8 cellular contexts compared by ENCODE assay signal in the genomic region with DNA sequence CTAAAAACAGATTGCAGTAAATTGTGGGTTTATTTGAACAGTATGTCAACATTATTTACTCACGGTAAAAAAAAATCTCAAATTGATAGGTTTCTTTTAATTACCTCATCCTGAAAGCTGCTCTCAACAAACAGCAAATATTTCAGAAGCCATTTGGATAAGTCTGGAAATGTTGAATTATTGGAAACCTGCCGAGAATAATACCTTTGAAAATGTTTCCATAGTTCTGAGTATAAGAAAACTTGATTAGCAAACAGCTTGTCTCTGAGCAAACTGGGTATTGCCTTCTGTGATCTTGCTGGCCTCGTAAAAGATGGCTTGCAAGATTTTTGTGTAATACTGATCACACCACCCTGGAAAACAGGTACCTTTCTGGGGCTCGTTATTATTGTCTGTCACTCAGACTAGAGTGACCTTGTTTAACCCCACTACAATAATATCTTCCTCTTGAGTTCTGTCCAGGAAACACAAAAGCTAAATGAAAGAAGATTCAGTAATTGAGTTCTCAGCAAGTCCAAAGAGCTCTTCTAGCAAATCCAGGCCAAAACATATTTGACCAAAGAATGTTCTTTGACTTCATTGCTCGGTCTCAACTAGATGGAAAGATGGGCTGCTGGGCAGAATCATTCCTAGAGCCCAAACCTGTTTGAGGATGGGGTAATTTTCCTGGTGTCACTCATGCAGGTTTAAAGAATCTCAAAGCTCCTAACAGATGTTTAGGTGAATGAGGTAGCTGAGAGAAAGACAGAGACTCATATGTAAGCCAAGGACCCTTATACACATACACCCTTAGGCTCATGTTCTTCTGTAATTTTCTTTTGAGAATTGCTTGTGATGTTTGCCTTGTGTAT.
DNase-seq lines count a peak whose midpoint lies in the region; ATAC-seq and TF ChIP-seq lines count a peak whose summit lies in the region.

No MANE protein-coding gene starts in this region.

- TF ChIP-seq CTCF in cardiac fibroblast (IDR thresholded peaks at IDR 0.05; ENCODE audit: low read depth, low read length) = no peak

- ATAC-seq in naive thymus-derived CD4-positive, alpha-beta T cell = no peak
- ATAC-seq in GM18909 (IDR thresholded peaks at IDR 0.05; ENCODE audit: poor library complexity, unreplicated experiment) (no peak), HG03108 (IDR thresholded peaks at IDR 0.05; ENCODE audit: unreplicated experiment) (no peak)

- peaks cover 0 to 3% of the 10 kb centered on the region in 2 donors for H3K27me3 ChIP-seq in naive thymus-derived CD4-positive, alpha-beta T cell (ENCODE audit: control insufficient read depth in 2 of 2, insufficient read depth in 2 of 2, low read length in 2 of 2)

- H3K36me3 Mint-ChIP-seq in naive thymus-derived CD4-positive, alpha-beta T cell = no peaks in the 10 kb centered on the region

- H3K27me3 Mint-ChIP-seq in naive thymus-derived CD4-positive, alpha-beta T cell = peaks cover 6 to 31% (median 7%) of the 10 kb centered on the region in 5 donors

- H3K4me3 ChIP-seq in cardiac fibroblast (replicated peaks in 1 of 2; ENCODE audit: low read depth in 2 of 2, low read length in 2 of 2) = peak overlapping the region; percentile 49 to 56
- no peak overlapping the region for H3K4me3 ChIP-seq in naive thymus-derived CD4-positive, alpha-beta T cell (ENCODE audit: low read length)

- H3K36me3 ChIP-seq in naive thymus-derived CD4-positive, alpha-beta T cell (ENCODE audit: control insufficient read depth in 2 of 3, insufficient read depth in 3 of 3, low read length in 3 of 3) = no peaks in the 10 kb centered on the region

- peak overlapping the region in 7 of 9 donors; percentile 1 to 92 (median 88) for H3K27ac Mint-ChIP-seq in naive thymus-derived CD4-positive, alpha-beta T cell

- POLR2A ChIA-PET in naive thymus-derived CD4-positive, alpha-beta T cell (lab: Charles Lee) = interaction anchor here (0.6 to 0.7 kb wide), 2 partner anchors 255 to 258 kb away, joined by 3 read pairs; no protein-coding TSS in a partner anchor

- peaks cover 12 to 22% (median 17%) of the 10 kb centered on the region in 7 donors for H3K4me1 Mint-ChIP-seq in naive thymus-derived CD4-positive, alpha-beta T cell

- no peak overlapping the region for H3K27ac ChIP-seq in naive thymus-derived CD4-positive, alpha-beta T cell (ENCODE audit: low read depth, low read length)

- CTCF ChIA-PET in naive thymus-derived CD4-positive, alpha-beta T cell (lab: Charles Lee) = no interaction called here

- intact Hi-C loops in naive thymus-derived CD4-positive, alpha-beta T cell (cut with micrococcal nuclease) = loop anchor here (1.0 to 10.0 kb wide), 3 partner anchors 99 to 541 kb away; partner anchors contain the start of genes C4orf33 (in 2 of the 2) and SCLT1 (in 2 of the 2)

- H3K9me3 Mint-ChIP-seq in naive thymus-derived CD4-positive, alpha-beta T cell = peaks cover 0 to 5% (median 2%) of the 10 kb centered on the region in 11 donors

- peaks cover 0 to 4% of the 10 kb centered on the region in 2 donors for H3K4me1 ChIP-seq in naive thymus-derived CD4-positive, alpha-beta T cell (ENCODE audit: control insufficient read depth in 2 of 2, insufficient read depth in 2 of 2, low read length in 2 of 2)

- peak; percentile 40 for DNase-seq in COR-L47 (lab: John Stamatoyannopoulos, UW)
- peak; percentile 62 for DNase-seq in NCI-H1694 (lab: John Stamatoyannopoulos, UW)
- peak in 1 of 2 donors; percentile 59 for DNase-seq in cardiac fibroblast (ENCODE audit: low read depth in 2 of 2)
- peak in 1 of 9 donors; percentile 4 for DNase-seq in naive thymus-derived CD4-positive, alpha-beta T cell
- DNase-seq in NCI-H146 (lab: John Stamatoyannopoulos, UW) = no peak
- DNase-seq in SIG-M5 treated with dmso at 0.1 percent for 504 hours (lab: John Stamatoyannopoulos, UW; ENCODE audit: unreplicated experiment) = no peak

- no peaks in the 10 kb centered on the region for H3K9me3 ChIP-seq in naive thymus-derived CD4-positive, alpha-beta T cell (ENCODE audit: control insufficient read depth in 2 of 3, low read length in 3 of 3)

- peak overlapping the region; percentile 89 to 99 (median 94) for H3K4me3 Mint-ChIP-seq in naive thymus-derived CD4-positive, alpha-beta T cell

Comparison
In these comparisons a context has a peak if more than half of its experiments do, and no peak if none do; other contexts are left out.
1. DNase-seq: peak in COR-L47 (single experiment) and NCI-H1694 (single experiment); none in NCI-H146 (single experiment) and SIG-M5 treated with dmso at 0.1 percent for 504 hours (single experiment).